Comparison of ENCODE assay signal across 16 cellular contexts in genomic region chr6:35011096-35012041, GRCh38.
DNase-seq lines count a peak whose midpoint lies in the region; ATAC-seq, FAIRE-seq and TF ChIP-seq lines count a peak whose summit lies in the region.
"Had no signal": no experiment of that assay in that cellular context is flagged by ENCODE, and none has a peak within 500 bp of the region (broad histone marks: within the 10 kb centered on the region; RNA-seq: fewer than 3 reads in every experiment).

No MANE protein-coding gene starts in this region.

- H3K36me3 ChIP-seq in HEK293 (ENCODE audit: control insufficient read depth in 2 of 2, insufficient read depth in 1 of 2, low read length in 2 of 2) (no peaks in the 10 kb centered on the region), GM12878 (ENCODE audit: control insufficient read depth in 2 of 2, insufficient read depth in 2 of 2, low read length in 1 of 2) (no peaks in the 10 kb centered on the region), hepatocyte (replicated peaks; ENCODE audit: insufficient read depth, low read depth) (no peaks in the 10 kb centered on the region)
- H3K36me3 ChIP-seq: esophagus squamous epithelium, lower lobe of right lung had no signal

- H3K36me3 Mint-ChIP-seq in activated naive CD4-positive, alpha-beta T cell treated with anti-CD3 and anti-CD28 coated beads for 36 hours (ENCODE audit: low read depth): no peaks in the 10 kb centered on the region
- peaks cover 5 to 13% of the 10 kb centered on the region in 2 donors for H3K36me3 Mint-ChIP-seq in stimulated activated naive B cell treated with anti-CD40 and anti-IgM and Interleukin-4, amounts not matched to agents 10 μg/mL and 1 μg/mL and 100 μg/mL, for 72 hours

- H3K4me1 Mint-ChIP-seq in activated naive CD4-positive, alpha-beta T cell treated with anti-CD3 and anti-CD28 coated beads for 36 hours (ENCODE audit: low read depth): peaks cover 11% of the 10 kb centered on the region
- H3K4me1 Mint-ChIP-seq in stimulated activated naive B cell treated with anti-CD40 and anti-IgM and Interleukin-4, amounts not matched to agents 10 μg/mL and 1 μg/mL and 100 μg/mL, for 72 hours: peaks cover 3 to 7% of the 10 kb centered on the region in 2 donors
- H3K4me1 Mint-ChIP-seq: central memory CD8-positive, alpha-beta T cell had no signal

- peaks cover 6% of the 10 kb centered on the region for H3K4me1 ChIP-seq in HEK293 (ENCODE audit: control insufficient read depth, insufficient read depth, low read length)
- H3K4me1 ChIP-seq in GM12878 (ENCODE audit: control insufficient read depth, insufficient read depth, low read length): no peaks in the 10 kb centered on the region
- peaks cover 7% of the 10 kb centered on the region for H3K4me1 ChIP-seq in hepatocyte (ENCODE audit: insufficient read depth)

- RAD21 ChIA-PET in GM12878 (lab: Charles Lee; ENCODE audit: unreplicated experiment): interaction anchor here (1.4 to 1.8 kb wide), 3 partner anchors 23 to 128 kb away, joined by 4 to 9 read pairs (median 9); no protein-coding TSS in a partner anchor

- CTCF ChIA-PET in activated naive CD4-positive, alpha-beta T cell treated with anti-CD3 and anti-CD28 coated beads for 36 hours (lab: Charles Lee): interaction anchor here (0.7 to 2.4 kb wide), 4 partner anchors 24 to 195 kb away, joined by 3 to 7 read pairs (median 4); no protein-coding TSS in a partner anchor
- CTCF ChIA-PET in HEK293 (lab: Yijun Ruan, JAX): interaction anchor here (0.5 to 1.9 kb wide), 7 partner anchors 13 to 596 kb away, joined by 3 to 13 read pairs (median 5); no protein-coding TSS in a partner anchor
- CTCF ChIA-PET in GM12878 (lab: Yijun Ruan, JAX): interaction anchor here (0.6 to 1.9 kb wide), 7 partner anchors 10 to 229 kb away, joined by 4 to 7 read pairs (median 6); no protein-coding TSS in a partner anchor

- no peak overlapping the region for H3K27ac ChIP-seq in HEK293 (ENCODE audit: extremely low read depth, low read depth, low read length)
- no peak overlapping the region for H3K27ac ChIP-seq in GM12878 (ENCODE audit: control insufficient read depth, insufficient read depth)
- no peak overlapping the region for H3K27ac ChIP-seq in hepatocyte
- H3K27ac ChIP-seq: esophagus squamous epithelium, lower lobe of right lung had no signal

- TF ChIP-seq EP300 in GM12878 (IDR thresholded peaks at IDR 0.05; ENCODE audit: borderline replicate concordance in 1 of 2, control insufficient read depth in 1 of 2, low read depth in 2 of 2, low read length in 2 of 2): peak; percentile 10 to 53; a peak in 1 of 4 replicates

- intact Hi-C loops in activated naive CD4-positive, alpha-beta T cell treated with anti-CD3 and anti-CD28 coated beads for 36 hours (cut with micrococcal nuclease): no loop called here
- intact Hi-C loops in GM12878 (cut with micrococcal nuclease; ENCODE audit: unreplicated experiment): no loop called here

- H3K9ac ChIP-seq in GM12878 (ENCODE audit: control insufficient read depth, insufficient read depth, low read length): no peak overlapping the region

- no peak for TF ChIP-seq POLR2A in GM12878 (IDR thresholded peaks at IDR 0.05; ENCODE audit: low read depth, low read length)

- no peak overlapping the region for H3K4me3 Mint-ChIP-seq in activated naive CD4-positive, alpha-beta T cell treated with anti-CD3 and anti-CD28 coated beads for 36 hours
- H3K4me3 Mint-ChIP-seq in stimulated activated naive B cell treated with anti-CD40 and anti-IgM and Interleukin-4, amounts not matched to agents 10 μg/mL and 1 μg/mL and 100 μg/mL, for 72 hours: no peak overlapping the region
- H3K4me3 Mint-ChIP-seq: central memory CD8-positive, alpha-beta T cell had no signal

- H3K9me3 Mint-ChIP-seq in activated naive CD4-positive, alpha-beta T cell treated with anti-CD3 and anti-CD28 coated beads for 36 hours: no peaks in the 10 kb centered on the region
- no peaks in the 10 kb centered on the region for H3K9me3 Mint-ChIP-seq in stimulated activated naive B cell treated with anti-CD40 and anti-IgM and Interleukin-4, amounts not matched to agents 10 μg/mL and 1 μg/mL and 100 μg/mL, for 72 hours
- H3K9me3 Mint-ChIP-seq: central memory CD8-positive, alpha-beta T cell had no signal

- H4K20me1 ChIP-seq in GM12878 (ENCODE audit: control insufficient read depth, insufficient read depth) (no peaks in the 10 kb centered on the region), hepatocyte (ENCODE audit: insufficient read depth, poor library complexity, severe bottlenecking) (no peaks in the 10 kb centered on the region)

- BruUV-seq in GM12878 (replicated peaks; lab: Mats Ljungman, UMichigan): no TSS peak

- TF ChIP-seq RAD21 in GM12878 (IDR thresholded peaks at IDR 0.05; ENCODE audit: insufficient read depth, low read depth, low read length): no peak

- H3K9me3 ChIP-seq in HEK293 (ENCODE audit: control insufficient read depth, insufficient read depth, low read depth, low read length) (no peaks in the 10 kb centered on the region), GM12878 (replicated peaks; ENCODE audit: control insufficient read depth, insufficient read depth, low read length) (no peaks in the 10 kb centered on the region), hepatocyte (ENCODE audit: low read depth) (no peaks in the 10 kb centered on the region)
- H3K9me3 ChIP-seq: esophagus squamous epithelium, lower lobe of right lung had no signal

- no peaks in the 10 kb centered on the region for H3K27me3 Mint-ChIP-seq in activated naive CD4-positive, alpha-beta T cell treated with anti-CD3 and anti-CD28 coated beads for 36 hours (ENCODE audit: low read depth)
- no peaks in the 10 kb centered on the region for H3K27me3 Mint-ChIP-seq in stimulated activated naive B cell treated with anti-CD40 and anti-IgM and Interleukin-4, amounts not matched to agents 10 μg/mL and 1 μg/mL and 100 μg/mL, for 72 hours
- H3K27me3 Mint-ChIP-seq: central memory CD8-positive, alpha-beta T cell had no signal

- in situ Hi-C loops in GM12878 (cut with MboI): no loop called here

- H3K27me3 ChIP-seq in GM12878 (replicated peaks in 1 of 2; ENCODE audit: control insufficient read depth in 2 of 2, insufficient read depth in 2 of 2, low read length in 1 of 2) (no peaks in the 10 kb centered on the region), hepatocyte (no peaks in the 10 kb centered on the region)
- H3K27me3 ChIP-seq: esophagus squamous epithelium had no signal

- TF ChIP-seq CTCF in HEK293 (tag by site-specific recombination; IDR thresholded peaks at IDR 0.05): no peak
- no peak for TF ChIP-seq CTCF in GM12878 (IDR thresholded peaks at IDR 0.05 in 2 of 3, conservative IDR thresholded peaks at IDR 0.05 in 1 of 3; ENCODE audit: control insufficient read depth in 2 of 3, extremely low read depth in 1 of 3, insufficient read depth in 1 of 3, low read depth in 3 of 3, low read length in 3 of 3)
- no peak for TF ChIP-seq CTCF in hepatocyte (IDR thresholded peaks at IDR 0.05; ENCODE audit: poor library complexity)

- ATAC-seq in GM12878 (peak; percentile 96), GM21737 (IDR thresholded peaks at IDR 0.05; ENCODE audit: unreplicated experiment) (no peak)
- ATAC-seq in stimulated activated naive B cell treated with anti-CD40 and anti-IgM and Interleukin-4, amounts not matched to agents 10 μg/mL and 1 μg/mL and 100 μg/mL, for 72 hours (replicated peaks): peak; percentile 54 to 67
- ATAC-seq: lower lobe of right lung had no signal

- SMC1A ChIA-PET in GM12878 (lab: Charles Lee; ENCODE audit: uncharacterized antibody, unreplicated experiment): interaction anchor here (0.6 to 2.4 kb wide), 11 partner anchors 9 to 128 kb away, joined by 3 to 12 read pairs (median 4); no protein-coding TSS in a partner anchor

- no peaks in the 10 kb centered on the region for H3K9me2 ChIP-seq in hepatocyte (replicated peaks; ENCODE audit: insufficient read depth)

- H2AFZ ChIP-seq in GM12878 (ENCODE audit: control insufficient read depth, low read depth, low read length) (no peak overlapping the region), hepatocyte (no peak overlapping the region)

- H3K4me3 ChIP-seq in HEK293 (ENCODE audit: low read depth, low read length) (no peak overlapping the region), GM12878 (no peak overlapping the region), hepatocyte (no peak overlapping the region)
- H3K4me3 ChIP-seq: esophagus squamous epithelium, lower lobe of right lung had no signal

- WGBS in GM12878 (ENCODE audit: insufficient coverage, insufficient replicate concordance, low lambda C conversion rate, missing lambda C conversion rate): 26% methylated on average over 4 of the region's 4 CpGs
- WGBS in hepatocyte (ENCODE audit: low lambda C conversion rate, missing lambda C conversion rate): 51% methylated on average over 4 of the region's 4 CpGs

- H3K79me2 ChIP-seq in GM12878 (ENCODE audit: control insufficient read depth, insufficient read depth, low read length) (no peaks in the 10 kb centered on the region), hepatocyte (peaks cover 3% of the 10 kb centered on the region)

- peak; percentile 80 for FAIRE-seq in GM12878 (lab: Jason Lieb, UNC)

- H3K4me2 ChIP-seq in GM12878 (ENCODE audit: control insufficient read depth, insufficient read depth) (no peak overlapping the region), hepatocyte (no peak overlapping the region)

- peak; percentile 53 for DNase-seq in activated naive CD4-positive, alpha-beta T cell treated with anti-CD3 and anti-CD28 coated beads for 36 hours
- DNase-seq in activated naive CD4-positive, alpha-beta T cell (lab: John Stamatoyannopoulos, UW): no peak
- DNase-seq in GM12878 (ENCODE audit: low read depth, low spot score) (no peak), NOMO-1 (lab: John Stamatoyannopoulos, UW; ENCODE audit: unreplicated experiment in 2 of 2) (no peak), hepatocyte (ENCODE audit: low spot score) (no peak)
- DNase-seq in stimulated activated naive B cell treated with anti-CD40 and anti-IgM and Interleukin-4, amounts not matched to agents 10 μg/mL and 1 μg/mL and 100 μg/mL, for 72 hours: no peak
- DNase-seq: activated effector memory CD4-positive, alpha-beta T cell treated with Interleukin-2 at 50 U/mL for 16 hours; esophagus squamous epithelium; lower lobe of right lung; NCI-H1105 treated with DMSO at 0.1 percent for 48 hours; NCI-H524 treated with DMSO at 0.1 percent for 48 hours; SHP77 treated with DMSO at 0.1 percent for 48 hours; stimulated activated naive CD4-positive, alpha-beta T cell treated with Interleukin-2 at 50 U/mL for 16 hours had no signal

- H3K27ac Mint-ChIP-seq in activated naive CD4-positive, alpha-beta T cell treated with anti-CD3 and anti-CD28 coated beads for 36 hours: no peak overlapping the region
- no peak overlapping the region for H3K27ac Mint-ChIP-seq in stimulated activated naive B cell treated with anti-CD40 and anti-IgM and Interleukin-4, amounts not matched to agents 10 μg/mL and 1 μg/mL and 100 μg/mL, for 72 hours

- POLR2A ChIA-PET in HEK293 (lab: Yijun Ruan, JAX): interaction anchor here (0.9 kb wide), 1 partner anchor 248 kb away, joined by 3 read pairs; the partner anchor contains the start of gene ZNF76
- POLR2A ChIA-PET in GM12878 (lab: Charles Lee): interaction anchor here (0.9 to 1.6 kb wide), 2 partner anchors 15 to 238 kb away, joined by 3 to 5 read pairs; no protein-coding TSS in a partner anchor

TF ChIP-seq in HEK293, 187 proteins besides CTCF, POLR2A, EP300 and RAD21 (continues in another document):
- TF ChIP-seq ZNF341 (tag by site-specific recombination; IDR thresholded peaks at IDR 0.05; ENCODE audit: low read depth): no peak

TF ChIP-seq in GM12878, 131 proteins besides CTCF, POLR2A, EP300 and RAD21 (continues in another document):
- TF ChIP-seq CBFB (IDR thresholded peaks at IDR 0.05; ENCODE audit: low read depth): 0 out of 2 replicates have a peak, but pooled peaks have one; percentile 15
